8 cellular contexts compared by ENCODE assay signal in the genomic region with DNA sequence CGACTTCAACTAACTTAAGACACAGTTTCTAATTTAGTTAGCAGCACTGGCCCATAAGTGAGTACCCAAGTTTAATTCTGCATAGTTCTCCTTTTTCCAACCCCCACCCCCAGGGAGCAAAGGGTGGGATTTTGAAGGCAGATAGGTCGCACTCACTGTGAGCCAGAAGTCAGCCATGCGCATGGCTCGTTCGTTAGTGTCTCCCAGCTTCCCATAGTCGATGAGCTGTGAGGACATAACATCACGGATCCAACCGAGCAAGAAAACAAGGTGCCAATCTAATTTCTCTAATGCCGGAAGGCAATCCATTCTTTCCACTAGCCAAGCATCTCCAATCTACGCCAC. TPM values are rescaled to one million over a fixed set of nuclear protein-coding genes. Genes with fewer than 3 reads are reported as not detected.
DNase-seq lines count a peak whose midpoint lies in the region; TF ChIP-seq lines count a peak whose summit lies in the region.

No MANE protein-coding gene starts in this region.

- H3K79me2 ChIP-seq in PC-9 (ENCODE audit: low read depth) (peaks cover 23% of the 10 kb centered on the region), osteoblast (ENCODE audit: insufficient read depth, low read length) (peaks cover 23% of the 10 kb centered on the region)

- H3F3A ChIP-seq in PC-9 (ENCODE audit: insufficient read depth, low read depth) = 0 out of 2 replicates have a peak, but pooled peaks cover 5% of the 10 kb centered on the region

- peak overlapping the region; percentile 88 for H3K4me3 ChIP-seq in PC-9
- H3K4me3 ChIP-seq in epithelial cell of proximal tubule (ENCODE audit: low read depth, low read length) = peak overlapping the region; percentile 97
- peak overlapping the region; percentile 93 for H3K4me3 ChIP-seq in osteoblast (ENCODE audit: insufficient read depth, low read length)

- H3K4me1 ChIP-seq in PC-9 (replicated peaks; ENCODE audit: insufficient read depth) = peaks cover 10% of the 10 kb centered on the region
- H3K4me1 ChIP-seq in osteoblast (ENCODE audit: insufficient read depth, low read length) = peaks cover 16% of the 10 kb centered on the region

- H3K36me3 ChIP-seq in PC-9 (ENCODE audit: low read depth) = peaks cover 6% of the 10 kb centered on the region; the same call in 1 of the 2 replicates
- H3K36me3 ChIP-seq in osteoblast (ENCODE audit: insufficient read depth, low read length) = peaks cover 16% of the 10 kb centered on the region

- H3K27me3 ChIP-seq in PC-9 (ENCODE audit: insufficient read depth, low read depth) (no peaks in the 10 kb centered on the region), osteoblast (ENCODE audit: insufficient read depth, low read length) (no peaks in the 10 kb centered on the region)

- no peaks in the 10 kb centered on the region for H3K9me2 ChIP-seq in PC-9 (ENCODE audit: insufficient read depth)

- peak; percentile 61 for DNase-seq in activated effector memory CD4-positive, alpha-beta T cell treated with anti-CD3 and anti-CD28 coated beads, Interleukin-2, amount 50 U/mL, for 16 hours
- no peak for DNase-seq in activated effector memory CD4-positive, alpha-beta T cell treated with Interleukin-2 at 50 U/mL for 16 hours
- DNase-seq in PC-9 (no peak), epithelial cell of proximal tubule (ENCODE audit: low read depth) (no peak), osteoblast (ENCODE audit: insufficient read length, low spot score, missing footprints) (no peak), mucosa of gallbladder (ENCODE audit: low spot score) (no peak)
- DNase-seq in central memory CD4-positive, alpha-beta T cell = no peak
- no peak for DNase-seq in stimulated activated CD4-positive, alpha-beta T cell treated with anti-CD3 and anti-CD28 coated beads, Interleukin-1b, Interleukin-23, amount 100 ng/mL, for 48 hours

- POLR2A ChIA-PET in PC-9 (lab: Charles Lee; ENCODE audit: unreplicated experiment) = interaction anchor here (0.6 to 1.0 kb wide), 5 partner anchors 70 to 293 kb away, joined by 4 to 8 read pairs (median 7); a partner anchor contains a TSS

- BruUV-seq in PC-9 (replicated peaks; lab: Mats Ljungman, UMichigan) = TSS peak; percentile 66

- H4K20me1 ChIP-seq in PC-9 (ENCODE audit: insufficient read depth) (no peaks in the 10 kb centered on the region), osteoblast (ENCODE audit: insufficient read depth, low read length) (peaks cover 14% of the 10 kb centered on the region)

- CTCF ChIA-PET in PC-9 (lab: Charles Lee) = interaction anchor here (1.1 kb wide), 1 partner anchor 151 kb away, joined by 4 read pairs; no protein-coding TSS in a partner anchor

- H3K4me2 ChIP-seq in PC-9 (peak overlapping the region; percentile 82), osteoblast (ENCODE audit: insufficient read depth, low read length) (peak overlapping the region; percentile 92)

- H2AFZ ChIP-seq in PC-9 (peak overlapping the region; percentile 92), osteoblast (ENCODE audit: low read length) (peak overlapping the region; percentile 98)

- TF ChIP-seq CTCF in PC-9 (conservative IDR thresholded peaks at IDR 0.05) (no peak), epithelial cell of proximal tubule (conservative IDR thresholded peaks at IDR 0.05; ENCODE audit: low read depth, low read length) (no peak), osteoblast (IDR thresholded peaks at IDR 0.05; ENCODE audit: extremely low read depth, low read depth, low read length) (no peak)

- H3K27ac ChIP-seq in PC-9 = peak overlapping the region; percentile 43
- H3K27ac ChIP-seq in osteoblast (ENCODE audit: low read depth, low read length) = peak overlapping the region; percentile 57

- intact Hi-C loops in PC-9 (cut with micrococcal nuclease; ENCODE audit: unreplicated experiment) = loop anchor here (2.0 to 5.0 kb wide), 2 partner anchors 78 to 290 kb away; a partner anchor contains a TSS

- H3K9me3 ChIP-seq in PC-9 (ENCODE audit: insufficient read depth, low read depth) (no peaks in the 10 kb centered on the region), osteoblast (ENCODE audit: low read depth, low read length) (no peaks in the 10 kb centered on the region)

RNA-seq across cellular contexts. Expression of a gene that starts 0.6 kb away (rescaled TPM):
- total RNA-seq in PC-9 (2021) (35.5 and 42.4 TPM in 2 replicates), epithelial cell of proximal tubule (44.7 and 62.6 TPM in 2 replicates), osteoblast (29.5 and 29.7 TPM in 2 replicates), mucosa of gallbladder (38.5 TPM)

RNA-seq across cellular contexts. Expression of a gene that starts 27.0 kb away (rescaled TPM):
- total RNA-seq in PC-9 (2021) = 0.20 and 0.22 TPM in 2 replicates
- 1.2 and 1.8 TPM in 2 replicates for total RNA-seq in epithelial cell of proximal tubule
- 0.59 and 1.1 TPM in 2 replicates for total RNA-seq in osteoblast
- 25.1 TPM for total RNA-seq in mucosa of gallbladder
